Comparison of ENCODE assay signal across 2 cellular contexts in genomic region chr3:169390741-169391300, GRCh38.
TF ChIP-seq lines count a peak whose summit lies in the region.

No MANE protein-coding gene starts in this region.

TF ChIP-seq in endothelial cell of umbilical vein, 7 proteins besides CTCF, POLR2A, EP300 and RAD21 (continued from another document):
- TF ChIP-seq JUN (IDR thresholded peaks at IDR 0.05; ENCODE audit: borderline replicate concordance, insufficient read depth, insufficient read length, low read depth) = no peak
- no peak for TF ChIP-seq MAX (IDR thresholded peaks at IDR 0.05; ENCODE audit: insufficient read depth, insufficient read length)
- no peak for TF ChIP-seq GATA2 (IDR thresholded peaks at IDR 0.05; ENCODE audit: insufficient read depth, insufficient read length, low read depth, low read length)
- TF ChIP-seq FOS (IDR thresholded peaks at IDR 0.05; ENCODE audit: borderline replicate concordance, insufficient read depth, low read length) = no peak

TF ChIP-seq in GM12891, 5 proteins besides CTCF, POLR2A, EP300 and RAD21 (continued from another document):
- TF ChIP-seq PAX5 (IDR thresholded peaks at IDR 0.05; ENCODE audit: insufficient read depth, low read length, severe bottlenecking) = no peak
TF ChIP-seq in GM12891: peak in this region for 0.
